25 cellular contexts compared by ENCODE assay signal in the genomic region with DNA sequence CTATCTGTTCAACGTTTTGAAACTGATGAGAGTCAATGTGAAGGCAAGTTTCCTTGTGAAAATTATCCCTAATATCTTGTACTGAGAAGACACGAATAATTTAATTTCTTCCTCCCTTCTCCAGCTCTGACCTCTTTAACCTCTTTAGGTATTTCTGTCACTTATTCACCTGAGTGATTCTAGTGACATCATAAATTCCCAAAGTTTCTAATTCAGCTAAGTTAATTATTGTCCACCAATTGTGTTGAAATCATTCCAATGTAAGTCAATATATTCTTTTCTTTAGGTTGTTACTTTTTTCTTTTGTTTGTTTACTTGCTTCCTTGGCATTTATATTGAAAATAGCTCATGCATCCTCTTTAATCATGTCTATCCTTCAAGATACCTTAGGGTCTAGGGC.
DNase-seq lines count a peak whose midpoint lies in the region; ATAC-seq and FAIRE-seq lines count a peak whose summit lies in the region.
"Had no signal": no experiment of that assay in that cellular context is flagged by ENCODE, and none has a peak within 500 bp of the region (broad histone marks: within the 10 kb centered on the region; RNA-seq: fewer than 3 reads in every experiment).

No MANE protein-coding gene starts in this region.

- in situ Hi-C loops in Caki2 (cut with HindIII; ENCODE audit: low pct_unique_long_range_greater_than_20kb, low sequenced_read_pairs) = no loop called here

- POLR2A ChIA-PET in naive thymus-derived CD8-positive, alpha-beta T cell (lab: Charles Lee) = no interaction called here

- DNase-seq in Caki2 (ENCODE audit: low read depth) (peak; percentile 28), RCC 7860 (ENCODE audit: low spot score) (peak; percentile 37), kidney tubule cell (ENCODE audit: low spot score) (peak; percentile 66), renal cortical epithelial cell (ENCODE audit: low read depth) (peak; percentile 82), urothelium cell line (ENCODE audit: low spot score) (no peak)
- no peak for DNase-seq in naive thymus-derived CD8-positive, alpha-beta T cell
- DNase-seq: 8988T; AML-193; Caco-2; CD4-positive, alpha-beta T cell; CD8-positive, alpha-beta T cell; DMS 273 treated with DMSO at 0.1 percent for 48 hours; DMS153; DMS53; DMS79; DND-41; EL; GDM1 had no signal

- H3K4me1 Mint-ChIP-seq in naive thymus-derived CD8-positive, alpha-beta T cell = no peaks in the 10 kb centered on the region
- H3K4me1 Mint-ChIP-seq: B cell had no signal

- H3K27me3 Mint-ChIP-seq in naive thymus-derived CD8-positive, alpha-beta T cell = peaks cover 0 to 14% (median 0%) of the 10 kb centered on the region in 5 donors
- H3K27me3 Mint-ChIP-seq: CD4-positive, alpha-beta T cell had no signal

- H3K27ac Mint-ChIP-seq in naive thymus-derived CD8-positive, alpha-beta T cell = no peak overlapping the region
- H3K27ac Mint-ChIP-seq: B cell; CD4-positive, alpha-beta T cell; CD8-positive, alpha-beta T cell had no signal

- peaks cover 0 to 5% (median 0%) of the 10 kb centered on the region in 9 donors for H3K9me3 Mint-ChIP-seq in naive thymus-derived CD8-positive, alpha-beta T cell
- H3K9me3 Mint-ChIP-seq: CD4-positive, alpha-beta T cell had no signal

- no peaks in the 10 kb centered on the region for H3K36me3 Mint-ChIP-seq in naive thymus-derived CD8-positive, alpha-beta T cell
- H3K36me3 Mint-ChIP-seq: CD8-positive, alpha-beta T cell had no signal

- ATAC-seq in GM19463 (IDR thresholded peaks at IDR 0.05; ENCODE audit: unreplicated experiment) = no peak
- ATAC-seq in naive thymus-derived CD8-positive, alpha-beta T cell = no peak
- ATAC-seq in HG02981 (IDR thresholded peaks at IDR 0.05; ENCODE audit: unreplicated experiment) = no peak
- ATAC-seq: CD8-positive, alpha-beta T cell; GM12878 had no signal

- FAIRE-seq in RCC 7860 (lab: Jason Lieb, UNC) = peak; percentile 92
- FAIRE-seq in urothelium cell line (lab: Jason Lieb, UNC) = no peak
- FAIRE-seq: A204.1, GM12878, GM12892, GM18507 had no signal

- H3K4me3 Mint-ChIP-seq in naive thymus-derived CD8-positive, alpha-beta T cell = no peak overlapping the region
- H3K4me3 Mint-ChIP-seq: B cell; CD4-positive, alpha-beta T cell; CD8-positive, alpha-beta T cell had no signal

Comparison
In these comparisons a context has a peak if more than half of its experiments do, and no peak if none do; other contexts are left out.
1. DNase-seq: peak in Caki2 (single experiment), RCC 7860 (single experiment), kidney tubule cell (single experiment) and renal cortical epithelial cell (single experiment); none in urothelium cell line (single experiment) and naive thymus-derived CD8-positive, alpha-beta T cell (0 of 10).